23 cellular contexts compared by ENCODE assay signal in genomic region chr15:87347806-87348515, GRCh38.
DNase-seq lines count a peak whose midpoint lies in the region; ATAC-seq, FAIRE-seq and TF ChIP-seq lines count a peak whose summit lies in the region.
"Had no signal": no experiment of that assay in that cellular context is flagged by ENCODE, and none has a peak within 500 bp of the region (broad histone marks: within the 10 kb centered on the region; RNA-seq: fewer than 3 reads in every experiment).

No MANE protein-coding gene starts in this region.

- H3K36me3 ChIP-seq in SJSA1 = no peaks in the 10 kb centered on the region
- no peaks in the 10 kb centered on the region for H3K36me3 ChIP-seq in lower lobe of right lung
- no peaks in the 10 kb centered on the region for H3K36me3 ChIP-seq in adrenal gland (replicated peaks in 1 of 2)
- H3K36me3 ChIP-seq: BLaER1 had no signal

- H3K27me3 Mint-ChIP-seq in nephron progenitor cell (ENCODE audit: low read depth, poor library complexity) = peaks cover 3% of the 10 kb centered on the region
- H3K27me3 Mint-ChIP-seq: CD4-positive, CD25-positive, alpha-beta regulatory T cell had no signal

- H3K4me1 Mint-ChIP-seq in nephron progenitor cell = peaks cover 20% of the 10 kb centered on the region
- H3K4me1 Mint-ChIP-seq: CD4-positive, CD25-positive, alpha-beta regulatory T cell; H9 had no signal

- H3K27me3 ChIP-seq in SJSA1 (replicated peaks) (no peaks in the 10 kb centered on the region), lower lobe of right lung (ENCODE audit: low read depth) (no peaks in the 10 kb centered on the region), adrenal gland (no peaks in the 10 kb centered on the region)
- H3K27me3 ChIP-seq: BLaER1 had no signal

- TF ChIP-seq POLR2A in A549 (IDR thresholded peaks at IDR 0.05; ENCODE audit: low read length) (no peak), adrenal gland (IDR thresholded peaks at IDR 0.05) (no peak)

- no peak overlapping the region for H3K27ac Mint-ChIP-seq in nephron progenitor cell
- H3K27ac Mint-ChIP-seq: CD4-positive, CD25-positive, alpha-beta regulatory T cell; H9 had no signal

- TF ChIP-seq RAD21 in A549 (conservative IDR thresholded peaks at IDR 0.05 in 1 of 2, IDR thresholded peaks at IDR 0.05 in 1 of 2) = no peak

- H3K27ac ChIP-seq in A549 = no peak overlapping the region
- peak overlapping the region; percentile 42; the same call in 1 of the 2 replicates for H3K27ac ChIP-seq in SJSA1
- H3K27ac ChIP-seq in lower lobe of right lung = no peak overlapping the region
- no peak overlapping the region for H3K27ac ChIP-seq in adrenal gland
- H3K27ac ChIP-seq: BLaER1 had no signal

- H3K36me3 Mint-ChIP-seq in nephron progenitor cell (ENCODE audit: low read depth) = no peaks in the 10 kb centered on the region
- H3K36me3 Mint-ChIP-seq: CD4-positive, CD25-positive, alpha-beta regulatory T cell had no signal

- 4% methylated on average over 3 of the region's 3 CpGs for WGBS in A549 (ENCODE audit: missing lambda C conversion rate)
- 64 to 70% (median 66%) methylated on average over 3 of the region's 3 CpGs for WGBS in adrenal gland, 4 donors

- DNase-seq in A549 (ENCODE audit: low read depth in 1 of 2, low spot score in 1 of 2) (no peak), HCEC 1CT (peak; percentile 30), SJSA1 (ENCODE audit: low read depth in 1 of 2, low spot score in 2 of 2) (peak in 1 of 2 experiments; percentile 50), iPS-NIHi7 (ENCODE audit: extremely low spot score) (peak; percentile 20), nephron progenitor cell (no peak), lower lobe of right lung (no peak), adrenal gland (no peak)
- no peak for DNase-seq in stimulated activated naive CD4-positive, alpha-beta T cell (lab: John Stamatoyannopoulos, UW)
- DNase-seq: 8988T; CD4-positive, CD25-positive, alpha-beta regulatory T cell; H9; NCI-H1092; NCI-H1436; NCI-H187; NCI-H2081 treated with DMSO at 0.1 percent for 48 hours; NCI-H2171; NCI-H510A; NCI-H69; SIG-M5 had no signal

- POLR2A ChIA-PET in A549 (lab: Yijun Ruan, JAX) = no interaction called here

- H3K9me3 Mint-ChIP-seq in nephron progenitor cell = peaks cover 11% of the 10 kb centered on the region
- H3K9me3 Mint-ChIP-seq: H9, HFFc6 had no signal

- H3K4me1 ChIP-seq in A549 = peaks cover 8% of the 10 kb centered on the region; the same call in 1 of the 3 replicates
- peaks cover 24% of the 10 kb centered on the region for H3K4me1 ChIP-seq in SJSA1 (replicated peaks)
- H3K4me1 ChIP-seq in lower lobe of right lung = no peaks in the 10 kb centered on the region
- no peaks in the 10 kb centered on the region for H3K4me1 ChIP-seq in adrenal gland (replicated peaks in 1 of 2)
- H3K4me1 ChIP-seq: BLaER1 had no signal

- TF ChIP-seq CTCF in A549 (IDR thresholded peaks at IDR 0.05) (no peak), nephron progenitor cell (IDR thresholded peaks at IDR 0.05) (no peak), lower lobe of right lung (IDR thresholded peaks at IDR 0.05) (no peak), adrenal gland (IDR thresholded peaks at IDR 0.05) (no peak)

- intact Hi-C loops in lower lobe of right lung (cut with DNase I) = no loop called here
- intact Hi-C loops in adrenal gland (cut with DNase I) = no loop called here

- H3K4me3 ChIP-seq in A549 (no peak overlapping the region), SJSA1 (no peak overlapping the region), lower lobe of right lung (no peak overlapping the region), adrenal gland (no peak overlapping the region)
- H3K4me3 ChIP-seq: BLaER1 had no signal

- no peak for TF ChIP-seq EP300 in A549 (IDR thresholded peaks at IDR 0.05)

- H3K9me3 ChIP-seq in A549 (peaks cover 3% of the 10 kb centered on the region; the same call in 1 of the 3 replicates), SJSA1 (replicated peaks) (no peaks in the 10 kb centered on the region), lower lobe of right lung (no peaks in the 10 kb centered on the region), adrenal gland (replicated peaks in 1 of 3) (no peaks in the 10 kb centered on the region)
- H3K9me3 ChIP-seq: BLaER1 had no signal

- ATAC-seq in A549 (no peak), lower lobe of right lung (no peak)
- ATAC-seq: Panc1 had no signal

- CTCF ChIA-PET in A549 (lab: Yijun Ruan, JAX) = interaction anchor here (1.7 kb wide), 1 partner anchor 9 kb away, joined by 4 read pairs; no protein-coding TSS in a partner anchor

- H3K4me3 Mint-ChIP-seq in nephron progenitor cell = no peak overlapping the region
- H3K4me3 Mint-ChIP-seq: CD4-positive, CD25-positive, alpha-beta regulatory T cell; H9 had no signal

- FAIRE-seq in A549 (lab: Jason Lieb, UNC) = peak; percentile 43
- FAIRE-seq: GM18507 had no signal

- no peak overlapping the region for H3K4me2 ChIP-seq in A549
- H3K4me2 ChIP-seq: BLaER1 had no signal

TF ChIP-seq in A549, 52 proteins besides CTCF, POLR2A, EP300 and RAD21:
- TF ChIP-seq JUN (IDR thresholded peaks at IDR 0.05) = no peak
- no peak for TF ChIP-seq ZFP36 (IDR thresholded peaks at IDR 0.05; ENCODE audit: borderline replicate concordance, partially characterized antibody)
- no peak for TF ChIP-seq HEYL (CRISPR knock-in tag; IDR thresholded peaks at IDR 0.05)
- TF ChIP-seq SMC3 (IDR thresholded peaks at IDR 0.05) = no peak
- no peak for TF ChIP-seq NFE2L2 (conservative IDR thresholded peaks at IDR 0.05; ENCODE audit: low read length)
- TF ChIP-seq HOXA7 (CRISPR knock-in tag; IDR thresholded peaks at IDR 0.05) = no peak
- no peak for TF ChIP-seq CHD2 (IDR thresholded peaks at IDR 0.05; ENCODE audit: low read length, partially characterized antibody)
- TF ChIP-seq ESRRA (IDR thresholded peaks at IDR 0.05; ENCODE audit: borderline replicate concordance, low read length) = no peak
- TF ChIP-seq, protein P1, sequence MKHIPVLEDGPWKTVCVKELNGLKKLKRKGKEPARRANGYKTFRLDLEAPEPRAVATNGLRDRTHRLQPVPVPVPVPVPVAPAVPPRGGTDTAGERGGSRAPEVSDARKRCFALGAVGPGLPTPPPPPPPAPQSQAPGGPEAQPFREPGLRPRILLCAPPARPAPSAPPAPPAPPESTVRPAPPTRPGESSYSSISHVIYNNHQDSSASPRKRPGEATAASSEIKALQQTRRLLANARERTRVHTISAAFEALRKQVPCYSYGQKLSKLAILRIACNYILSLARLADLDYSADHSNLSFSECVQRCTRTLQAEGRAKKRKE (CRISPR knock-in tag; IDR thresholded peaks at IDR 0.05; ENCODE audit: low read depth) = no peak
- no peak for TF ChIP-seq RARB (CRISPR knock-in tag; IDR thresholded peaks at IDR 0.05)
- no peak for TF ChIP-seq JUNB (IDR thresholded peaks at IDR 0.05)
- no peak for TF ChIP-seq FOSL2 (IDR thresholded peaks at IDR 0.05)
- TF ChIP-seq FOSL2 (CRISPR knock-in tag; IDR thresholded peaks at IDR 0.05) = no peak
- no peak for TF ChIP-seq HOXB13 (CRISPR knock-in tag; IDR thresholded peaks at IDR 0.05; ENCODE audit: low read depth)
- TF ChIP-seq SREBF2 (IDR thresholded peaks at IDR 0.05) = no peak
- no peak for TF ChIP-seq RCOR1 (IDR thresholded peaks at IDR 0.05; ENCODE audit: low read depth, low read length)
- no peak for TF ChIP-seq HDAC2 (IDR thresholded peaks at IDR 0.05)
- TF ChIP-seq EHMT2 (IDR thresholded peaks at IDR 0.05; ENCODE audit: low read depth) = no peak
- TF ChIP-seq TFCP2L1 (CRISPR knock-in tag; IDR thresholded peaks at IDR 0.05) = no peak

Comparison
In these comparisons a context has a peak if more than half of its experiments do, and no peak if none do; other contexts are left out.
1. DNase-seq: peak in HCEC 1CT (single experiment) and iPS-NIHi7 (single experiment); none in A549 (0 of 2), stimulated activated naive CD4-positive, alpha-beta T cell (0 of 6), nephron progenitor cell (single experiment), lower lobe of right lung (single experiment) and adrenal gland (0 of 7).